10 cellular contexts compared by ENCODE assay signal in genomic region chr14:63045234-63045611, GRCh38. TPM values are rescaled to one million over a fixed set of nuclear protein-coding genes. Genes with fewer than 3 reads are reported as not detected.
DNase-seq lines count a peak whose midpoint lies in the region; ATAC-seq and TF ChIP-seq lines count a peak whose summit lies in the region.
"Had no signal": no experiment of that assay in that cellular context is flagged by ENCODE, and none has a peak within 500 bp of the region (broad histone marks: within the 10 kb centered on the region; RNA-seq: fewer than 3 reads in every experiment).

KCNH5 (minus strand) TSS chr14:63045458; CDS start chr14:63045186, 272 bp downstream.

- no peaks in the 10 kb centered on the region for H3K9me3 ChIP-seq in lower lobe of right lung
- H3K9me3 ChIP-seq: neutrophil had no signal

- H3K4me1 Mint-ChIP-seq in activated naive CD4-positive, alpha-beta T cell treated with anti-CD3 and anti-CD28 coated beads, Interleukin-2, amount 10 ng/mL, durations not matched to agents 7 days and 5 days, result no peaks in the 10 kb centered on the region

- peak; percentile 65 to 66 for ATAC-seq in lower lobe of right lung
- ATAC-seq in HG02623 (IDR thresholded peaks at IDR 0.05; ENCODE audit: unreplicated experiment), result no peak

- CTCF ChIA-PET in activated naive CD4-positive, alpha-beta T cell treated with anti-CD3 and anti-CD28 coated beads, Interleukin-2, amount 10 ng/mL, durations not matched to agents 7 days and 5 days (lab: Charles Lee), result no interaction called here

- H3K36me3 ChIP-seq in lower lobe of right lung (no peaks in the 10 kb centered on the region), urinary bladder (ENCODE audit: insufficient read depth) (no peaks in the 10 kb centered on the region)
- H3K36me3 ChIP-seq: neutrophil had no signal

- no peaks in the 10 kb centered on the region for H3K9me3 Mint-ChIP-seq in activated naive CD4-positive, alpha-beta T cell treated with anti-CD3 and anti-CD28 coated beads, Interleukin-2, amount 10 ng/mL, durations not matched to agents 7 days and 5 days

- peaks cover 15% of the 10 kb centered on the region for H3K4me1 ChIP-seq in lower lobe of right lung
- no peaks in the 10 kb centered on the region for H3K4me1 ChIP-seq in urinary bladder (ENCODE audit: insufficient read depth)

- H3K27ac Mint-ChIP-seq in activated naive CD4-positive, alpha-beta T cell treated with anti-CD3 and anti-CD28 coated beads, Interleukin-2, amount 10 ng/mL, durations not matched to agents 7 days and 5 days, result no peak within 1 kb of the TSS

- H3K27ac ChIP-seq in lower lobe of right lung, result no peak within 1 kb of the TSS
- H3K27ac ChIP-seq in urinary bladder (ENCODE audit: low read depth), result no peak within 1 kb of the TSS
- H3K27ac ChIP-seq: neutrophil had no signal

- H3K36me3 Mint-ChIP-seq in activated naive CD4-positive, alpha-beta T cell treated with anti-CD3 and anti-CD28 coated beads, Interleukin-2, amount 10 ng/mL, durations not matched to agents 7 days and 5 days, result peaks cover 3% of the 10 kb centered on the region

- H3K4me3 Mint-ChIP-seq in activated naive CD4-positive, alpha-beta T cell treated with anti-CD3 and anti-CD28 coated beads, Interleukin-2, amount 10 ng/mL, durations not matched to agents 7 days and 5 days, result no peak within 1 kb of the TSS

- intact Hi-C loops in lower lobe of right lung (cut with DNase I) (no loop called here), posterior vena cava (cut with DNase I) (no loop called here)

- peaks cover 66% of the 10 kb centered on the region for H3K27me3 ChIP-seq in lower lobe of right lung (ENCODE audit: low read depth)

- DNase-seq in activated naive CD4-positive, alpha-beta T cell treated with anti-CD3 and anti-CD28 coated beads, Interleukin-2, amount 10 ng/mL, durations not matched to agents 7 days and 5 days, result peak; percentile 21
- DNase-seq in activated naive CD4-positive, alpha-beta T cell (lab: John Stamatoyannopoulos, UW), result no peak
- DNase-seq in NCI-H2196 treated with DMSO at 0.1 percent for 48 hours (lab: John Stamatoyannopoulos, UW; ENCODE audit: unreplicated experiment) (peak; percentile 39), cardiac fibroblast (ENCODE audit: low read depth in 2 of 2) (peak; percentile 39 to 41), lower lobe of right lung (peak; percentile 46), posterior vena cava (ENCODE audit: low spot score) (no peak)

- TF ChIP-seq CTCF in cardiac fibroblast (IDR thresholded peaks at IDR 0.05; ENCODE audit: low read depth, low read length) (no peak), lower lobe of right lung (IDR thresholded peaks at IDR 0.05) (no peak)

- H3K4me3 ChIP-seq in cardiac fibroblast (replicated peaks in 1 of 2; ENCODE audit: low read depth in 2 of 2, low read length in 2 of 2), result peak within 1 kb of the TSS; percentile 11 to 46
- peak within 1 kb of the TSS; percentile 37 for H3K4me3 ChIP-seq in lower lobe of right lung
- H3K4me3 ChIP-seq in urinary bladder (ENCODE audit: low read depth, low read length), result peak within 1 kb of the TSS; percentile 34

- H3K27me3 Mint-ChIP-seq in activated naive CD4-positive, alpha-beta T cell treated with anti-CD3 and anti-CD28 coated beads, Interleukin-2, amount 10 ng/mL, durations not matched to agents 7 days and 5 days, result peaks cover 34% of the 10 kb centered on the region

- WGBS in urinary bladder, result 1% methylated on average over 35 of the region's 35 CpGs

RNA-seq across cellular contexts. Expression of gene KCNH5, which starts in this region (rescaled TPM):
- not detected for total RNA-seq in lower lobe of right lung
- 6.7 TPM for total RNA-seq in urinary bladder
- polyA plus RNA-seq in urinary bladder, result 0.10 TPM
- not detected for total RNA-seq in posterior vena cava
- total RNA-seq: T-helper 2 cell treated with Interferon-gamma antibody and Interleukin-4, amounts not matched to agents 100 ng/mL and 5 ng/mL, for 36 hours had no signal

Comparison
In these comparisons a context has a peak if more than half of its experiments do, and no peak if none do; other contexts are left out.
1. DNase-seq: peak in activated naive CD4-positive, alpha-beta T cell treated with anti-CD3 and anti-CD28 coated beads, Interleukin-2, amount 10 ng/mL, durations not matched to agents 7 days and 5 days (single experiment), NCI-H2196 treated with DMSO at 0.1 percent for 48 hours (single experiment) and cardiac fibroblast (2 of 2); none in activated naive CD4-positive, alpha-beta T cell (0 of 4) and posterior vena cava (single experiment).
2. Peak in DNase-seq, ATAC-seq and H3K4me3 ChIP-seq in lower lobe of right lung; RNA of the gene not detected or under 1 TPM.
3. Peak in every context shown above with its lines, with median percentiles within 50 percentile points of each other: H3K4me3 ChIP-seq.